In genomic region chr11:839875-840617, GRCh38 we compare ENCODE assay signal across 10 cellular contexts. TPM values are rescaled to one million over a fixed set of nuclear protein-coding genes. Genes with fewer than 3 reads are reported as not detected.
DNase-seq lines count a peak whose midpoint lies in the region; ATAC-seq and TF ChIP-seq lines count a peak whose summit lies in the region.
"Had no signal": no experiment of that assay in that cellular context is flagged by ENCODE, and none has a peak within 500 bp of the region (broad histone marks: within the 10 kb centered on the region; RNA-seq: fewer than 3 reads in every experiment).

No MANE protein-coding gene starts in this region.

- H3K27ac Mint-ChIP-seq in type B pancreatic cell = peak overlapping the region; percentile 75

- H3K9me3 ChIP-seq in left ventricle myocardium inferior (replicated peaks) (no peaks in the 10 kb centered on the region), left lung (no peaks in the 10 kb centered on the region)

- H3K4me1 ChIP-seq in left ventricle myocardium inferior (peaks cover 97% of the 10 kb centered on the region), left lung (peaks cover 21 to 76% of the 10 kb centered on the region in 2 donors)

- H3K4me3 ChIP-seq in left ventricle myocardium inferior (peak overlapping the region; percentile 97), epithelial cell of proximal tubule (ENCODE audit: low read depth, low read length) (peak overlapping the region; percentile 98), left lung (peak overlapping the region in 1 of 2 donors; percentile 98)

- H3K27ac ChIP-seq in left ventricle myocardium inferior (replicated peaks) (peak overlapping the region; percentile 19), left lung (peak overlapping the region in 1 of 2 donors; percentile 18)

- intact Hi-C loops in left ventricle myocardium inferior (cut with micrococcal nuclease) (no loop called here), Right ventricle myocardium inferior (cut with DNase I) (loop anchor here (5.0 kb wide), 3 partner anchors 33 to 87 kb away; partner anchors contain the start of genes AP2A2, CHID1, PIDD1 and RPLP2), left lung (cut with DNase I) (no loop called here)

- DNase-seq in left ventricle myocardium inferior = no peak
- no peak for DNase-seq in Right ventricle myocardium inferior (ENCODE audit: missing footprints)
- DNase-seq in SK-MEL-5 (ENCODE audit: low read depth, low spot score) = peak; percentile 46
- DNase-seq in epithelial cell of proximal tubule (ENCODE audit: low read depth) = no peak
- no peak for DNase-seq in type B pancreatic cell (ENCODE audit: extremely low spot score, unreplicated experiment)
- no peak for DNase-seq in left lung
- no peak for DNase-seq in NCI-H2171 (lab: John Stamatoyannopoulos, UW)
- DNase-seq: left ventricle myocardium superior, NCI-H345 had no signal

- H3K36me3 Mint-ChIP-seq in type B pancreatic cell = no peaks in the 10 kb centered on the region

- H3K4me1 Mint-ChIP-seq in type B pancreatic cell (ENCODE audit: unreplicated experiment) = peaks cover 16% of the 10 kb centered on the region

- no peaks in the 10 kb centered on the region for H3K27me3 ChIP-seq in left ventricle myocardium inferior (ENCODE audit: low read depth)
- peaks cover 0 to 11% of the 10 kb centered on the region in 2 donors for H3K27me3 ChIP-seq in left lung

- no peaks in the 10 kb centered on the region for H3K27me3 Mint-ChIP-seq in type B pancreatic cell

- H3K9me3 Mint-ChIP-seq in type B pancreatic cell = no peaks in the 10 kb centered on the region

- in situ Hi-C loops in SK-MEL-5 (cut with HindIII; ENCODE audit: low pct_unique_long_range_greater_than_20kb, low sequenced_read_pairs) = no loop called here

- ATAC-seq in Right ventricle myocardium inferior (no peak), left lung (no peak), HG02870 (IDR thresholded peaks at IDR 0.05; ENCODE audit: unreplicated experiment) (no peak)
- ATAC-seq: left ventricle myocardium superior had no signal

- no peak for TF ChIP-seq CTCF in left ventricle myocardium inferior (IDR thresholded peaks at IDR 0.05; ENCODE audit: borderline replicate concordance)
- peak; percentile 50 for TF ChIP-seq CTCF in epithelial cell of proximal tubule (conservative IDR thresholded peaks at IDR 0.05; ENCODE audit: low read depth, low read length)
- peak; percentile 39 for TF ChIP-seq CTCF in type B pancreatic cell (conservative IDR thresholded peaks at IDR 0.05)
- no peak for TF ChIP-seq CTCF in left lung (IDR thresholded peaks at IDR 0.05)

- H3K4me3 Mint-ChIP-seq in type B pancreatic cell = peak overlapping the region; percentile 88

- H3K36me3 ChIP-seq in left ventricle myocardium inferior (peaks cover 50% of the 10 kb centered on the region), left lung (peaks cover 0 to 54% of the 10 kb centered on the region in 2 donors)

RNA-seq across cellular contexts. Expression of gene POLR2L, which starts 2.3 kb away (rescaled TPM):
- total RNA-seq in left ventricle myocardium inferior (226 TPM), Right ventricle myocardium inferior (298 TPM), epithelial cell of proximal tubule (166 and 213 TPM in 2 replicates), type B pancreatic cell (ENCODE audit: low replicate concordance) (106 and 134 TPM in 2 replicates), left lung (100 to 1,000 TPM; 140 to 227 TPM)
- total RNA-seq in SK-MEL-5 (2014; rRNA removed; shearing (Covaris generic)) = 397 and 411 TPM in 2 replicates
- polyA plus RNA-seq in SK-MEL-5 (2015; cell fraction: cytosol; rRNA removed) = 169 and 235 TPM in 2 replicates
- 21.6 and 25.2 TPM in 2 replicates for polyA plus RNA-seq in SK-MEL-5 (2015; cell fraction: nucleus; rRNA removed)

RNA-seq across cellular contexts. Expression of gene TSPAN4, which starts 2.6 kb away (rescaled TPM):
- total RNA-seq in left ventricle myocardium inferior (33.0 TPM), Right ventricle myocardium inferior (43.8 TPM), epithelial cell of proximal tubule (118 and 188 TPM in 2 replicates), type B pancreatic cell (ENCODE audit: low replicate concordance) (12.8 and 43.2 TPM in 2 replicates), left lung (100 to 1,000 TPM; 129 to 132 TPM)
- 150 and 167 TPM in 2 replicates for total RNA-seq in SK-MEL-5 (2014; rRNA removed; shearing (Covaris generic))
- 296 and 338 TPM in 2 replicates for polyA plus RNA-seq in SK-MEL-5 (2015; cell fraction: cytosol; rRNA removed)
- 237 and 280 TPM in 2 replicates for polyA plus RNA-seq in SK-MEL-5 (2015; cell fraction: nucleus; rRNA removed)

RNA-seq across cellular contexts. Expression of gene CD151, which starts 7.3 kb away (rescaled TPM):
- total RNA-seq in left ventricle myocardium inferior = 408 TPM
- 462 TPM for total RNA-seq in Right ventricle myocardium inferior
- total RNA-seq in SK-MEL-5 (2014; rRNA removed; shearing (Covaris generic)) = 228 and 233 TPM in 2 replicates
- polyA plus RNA-seq in SK-MEL-5 (2015; cell fraction: cytosol; rRNA removed) = 331 and 391 TPM in 2 replicates
- polyA plus RNA-seq in SK-MEL-5 (2015; cell fraction: nucleus; rRNA removed) = 228 and 263 TPM in 2 replicates
- 538 and 626 TPM in 2 replicates for total RNA-seq in epithelial cell of proximal tubule
- total RNA-seq in type B pancreatic cell (ENCODE audit: low replicate concordance) = 126 and 128 TPM in 2 replicates
- 100 to 1,000 TPM; 501 to 815 TPM for total RNA-seq in left lung

RNA-seq across cellular contexts. Expression of gene CRACR2B, which starts 12.3 kb away (rescaled TPM):
- 23.2 TPM for total RNA-seq in left ventricle myocardium inferior
- 24.3 TPM for total RNA-seq in Right ventricle myocardium inferior
- not detected in 2 replicates for total RNA-seq in SK-MEL-5 (2014; rRNA removed; shearing (Covaris generic))
- polyA plus RNA-seq in SK-MEL-5 (2015; cell fraction: cytosol; rRNA removed) = not detected in 2 replicates
- polyA plus RNA-seq in SK-MEL-5 (2015; cell fraction: nucleus; rRNA removed) = 0.62 TPM in 1 of 2 replicates, not detected in the other
- total RNA-seq in epithelial cell of proximal tubule = 21.0 and 55.7 TPM in 2 replicates
- 10.3 and 19.3 TPM in 2 replicates for total RNA-seq in type B pancreatic cell (ENCODE audit: low replicate concordance)
- 10 to 100 TPM; 22.6 to 32.1 TPM for total RNA-seq in left lung

RNA-seq across cellular contexts. Expression of gene PNPLA2, which starts 21.3 kb away (rescaled TPM):
- total RNA-seq in left ventricle myocardium inferior (300 TPM), Right ventricle myocardium inferior (321 TPM), epithelial cell of proximal tubule (19.1 and 34.7 TPM in 2 replicates), type B pancreatic cell (ENCODE audit: low replicate concordance) (47.8 and 55.6 TPM in 2 replicates), left lung (100 to 1,000 TPM in 1 of 2 donors, 10 to 100 TPM in 1; 96.3 to 128 TPM)
- total RNA-seq in SK-MEL-5 (2014; rRNA removed; shearing (Covaris generic)) = 6.3 and 7.9 TPM in 2 replicates
- 56.9 and 57.1 TPM in 2 replicates for polyA plus RNA-seq in SK-MEL-5 (2015; cell fraction: cytosol; rRNA removed)
- polyA plus RNA-seq in SK-MEL-5 (2015; cell fraction: nucleus; rRNA removed) = 125 and 183 TPM in 2 replicates

Comparison
In these comparisons a context has a peak if more than half of its experiments do, and no peak if none do; other contexts are left out.
1. CTCF ChIP-seq: peak in epithelial cell of proximal tubule (single experiment) and type B pancreatic cell (single experiment); none in left ventricle myocardium inferior (single experiment) and left lung (0 of 2).